Comparison of ENCODE assay signal across 24 cellular contexts in genomic region chr14:100093322-100093721, GRCh38. TPM values are rescaled to one million over a fixed set of nuclear protein-coding genes. Genes with fewer than 3 reads are reported as not detected.
DNase-seq lines count a peak whose midpoint lies in the region; ATAC-seq and TF ChIP-seq lines count a peak whose summit lies in the region.
"Had no signal": no experiment of that assay in that cellular context is flagged by ENCODE, and none has a peak within 500 bp of the region (broad histone marks: within the 10 kb centered on the region; RNA-seq: fewer than 3 reads in every experiment).

No MANE protein-coding gene starts in this region.

- H3K4me3 ChIP-seq in RWPE2 (ENCODE audit: severe bottlenecking) = no peak overlapping the region
- no peak overlapping the region for H3K4me3 ChIP-seq in esophagus muscularis mucosa
- H3K4me3 ChIP-seq: BLaER1 treated with 17β-estradiol and CSF1 and Interleukin-3, amounts not matched to agents 10 nM and 100 nM; body of pancreas; heart right ventricle; K562; skin epidermis; testis had no signal

- TF ChIP-seq EP300 in esophagus muscularis mucosa (IDR thresholded peaks at IDR 0.05) = no peak

- H3K4me1 ChIP-seq in RWPE2 (ENCODE audit: insufficient read depth, poor library complexity, severe bottlenecking) = peaks cover 19% of the 10 kb centered on the region
- peaks cover 0 to 10% (median 0%) of the 10 kb centered on the region in 4 donors for H3K4me1 ChIP-seq in esophagus muscularis mucosa
- H3K4me1 ChIP-seq: BLaER1 treated with 17β-estradiol and CSF1 and Interleukin-3, amounts not matched to agents 10 nM and 100 nM; body of pancreas; heart right ventricle; testis had no signal

- peak overlapping the region; percentile 32 for H3K4me3 Mint-ChIP-seq in activated naive CD8-positive, alpha-beta T cell treated with anti-CD3 and anti-CD28 coated beads, Interleukin-2, amount 50 U/mL, for 24 hours
- no peak overlapping the region for H3K4me3 Mint-ChIP-seq in stimulated activated effector memory CD8-positive, alpha-beta T cell treated with anti-CD3 and anti-CD28 coated beads, Interleukin-12 subunit alpha, Interleukin-12 subunit beta, amount 100 ng/mL, for 72 hours
- H3K4me3 Mint-ChIP-seq: H9 had no signal

- H3K9me3 ChIP-seq in RWPE2 (ENCODE audit: severe bottlenecking) (no peaks in the 10 kb centered on the region), esophagus muscularis mucosa (no peaks in the 10 kb centered on the region)
- H3K9me3 ChIP-seq: BLaER1 treated with 17β-estradiol and CSF1 and Interleukin-3, amounts not matched to agents 10 nM and 100 nM; body of pancreas; heart right ventricle; testis had no signal

- peak overlapping the region; percentile 81 for H3K27ac Mint-ChIP-seq in activated naive CD8-positive, alpha-beta T cell treated with anti-CD3 and anti-CD28 coated beads, Interleukin-2, amount 50 U/mL, for 24 hours
- peak overlapping the region; percentile 91 for H3K27ac Mint-ChIP-seq in stimulated activated effector memory CD8-positive, alpha-beta T cell treated with anti-CD3 and anti-CD28 coated beads, Interleukin-12 subunit alpha, Interleukin-12 subunit beta, amount 100 ng/mL, for 72 hours
- H3K27ac Mint-ChIP-seq: H9 had no signal

- peak; percentile 24 for DNase-seq in activated effector memory CD4-positive, alpha-beta T cell treated with anti-CD3 and anti-CD28 coated beads, Interleukin-2, amount 50 U/mL, for 16 hours
- DNase-seq in activated effector memory CD4-positive, alpha-beta T cell treated with Interleukin-2 at 50 U/mL for 16 hours = no peak
- no peak for DNase-seq in RWPE2 (ENCODE audit: low spot score)
- no peak for DNase-seq in activated naive CD8-positive, alpha-beta T cell treated with anti-CD3 and anti-CD28 coated beads, Interleukin-2, amount 50 U/mL, for 24 hours
- DNase-seq in stimulated activated effector memory CD8-positive, alpha-beta T cell treated with anti-CD3 and anti-CD28 coated beads, Interleukin-12 subunit alpha, Interleukin-12 subunit beta, amount 100 ng/mL, for 72 hours (ENCODE audit: low spot score in 2 of 2) = no peak
- DNase-seq in NCI-H1694 (lab: John Stamatoyannopoulos, UW) = no peak
- no peak for DNase-seq in esophagus muscularis mucosa (ENCODE audit: extremely low spot score)
- DNase-seq: body of pancreas; effector CD4-positive, alpha-beta T cell; erythroblast; foreskin fibroblast; H9; heart right ventricle; mesendoderm; MM.1S; NCI-H1436; NCI-H524; stimulated activated CD4-positive, alpha-beta T cell treated with anti-CD3 and anti-CD28 coated beads, Interleukin-2, amount 100 ng/mL, for 24 hours; testis had no signal

- H3K27me3 Mint-ChIP-seq in activated naive CD8-positive, alpha-beta T cell treated with anti-CD3 and anti-CD28 coated beads, Interleukin-2, amount 50 U/mL, for 24 hours = no peaks in the 10 kb centered on the region

- H3K27me3 ChIP-seq in RWPE2 (ENCODE audit: insufficient read depth, poor library complexity, severe bottlenecking) (no peaks in the 10 kb centered on the region), esophagus muscularis mucosa (no peaks in the 10 kb centered on the region)
- H3K27me3 ChIP-seq: BLaER1 treated with 17β-estradiol and CSF1 and Interleukin-3, amounts not matched to agents 10 nM and 100 nM; body of pancreas; heart right ventricle; testis had no signal

- intact Hi-C loops in esophagus muscularis mucosa (cut with DNase I) = no loop called here

- peak overlapping the region; percentile 0 for H3K27ac ChIP-seq in RWPE2 (ENCODE audit: poor library complexity, severe bottlenecking)
- H3K27ac ChIP-seq in esophagus muscularis mucosa (replicated peaks in 1 of 4) = no peak overlapping the region
- H3K27ac ChIP-seq: BLaER1 treated with 17β-estradiol and CSF1 and Interleukin-3, amounts not matched to agents 10 nM and 100 nM; body of pancreas; heart right ventricle; skin epidermis; testis had no signal

- TF ChIP-seq CTCF in RWPE2 (IDR thresholded peaks at IDR 0.05; ENCODE audit: poor library complexity, severe bottlenecking) (no peak), esophagus muscularis mucosa (IDR thresholded peaks at IDR 0.05) (no peak)

- H3K9me3 Mint-ChIP-seq in activated naive CD8-positive, alpha-beta T cell treated with anti-CD3 and anti-CD28 coated beads, Interleukin-2, amount 50 U/mL, for 24 hours = no peaks in the 10 kb centered on the region
- H3K9me3 Mint-ChIP-seq in stimulated activated effector memory CD8-positive, alpha-beta T cell treated with anti-CD3 and anti-CD28 coated beads, Interleukin-12 subunit alpha, Interleukin-12 subunit beta, amount 100 ng/mL, for 72 hours = no peaks in the 10 kb centered on the region
- H3K9me3 Mint-ChIP-seq: H9 had no signal

- peaks cover 88% of the 10 kb centered on the region for H3K4me1 Mint-ChIP-seq in activated naive CD8-positive, alpha-beta T cell treated with anti-CD3 and anti-CD28 coated beads, Interleukin-2, amount 50 U/mL, for 24 hours
- peaks cover 79% of the 10 kb centered on the region for H3K4me1 Mint-ChIP-seq in stimulated activated effector memory CD8-positive, alpha-beta T cell treated with anti-CD3 and anti-CD28 coated beads, Interleukin-12 subunit alpha, Interleukin-12 subunit beta, amount 100 ng/mL, for 72 hours

- no peak for TF ChIP-seq POLR2A in esophagus muscularis mucosa (IDR thresholded peaks at IDR 0.05; ENCODE audit: low read depth)

- WGBS in esophagus muscularis mucosa = 89% methylated on average over 6 of the region's 6 CpGs

- peaks cover 68% of the 10 kb centered on the region for H3K36me3 Mint-ChIP-seq in activated naive CD8-positive, alpha-beta T cell treated with anti-CD3 and anti-CD28 coated beads, Interleukin-2, amount 50 U/mL, for 24 hours (ENCODE audit: low read depth)
- peaks cover 100% of the 10 kb centered on the region for H3K36me3 Mint-ChIP-seq in stimulated activated effector memory CD8-positive, alpha-beta T cell treated with anti-CD3 and anti-CD28 coated beads, Interleukin-12 subunit alpha, Interleukin-12 subunit beta, amount 100 ng/mL, for 72 hours

- ATAC-seq in RWPE2 (ENCODE audit: low read depth) (no peak), HG02981 (IDR thresholded peaks at IDR 0.05; ENCODE audit: unreplicated experiment) (no peak)
- ATAC-seq in activated naive CD8-positive, alpha-beta T cell treated with anti-CD3 and anti-CD28 coated beads, Interleukin-2, amount 50 U/mL, for 24 hours = peak; percentile 45
- no peak for ATAC-seq in stimulated activated effector memory CD8-positive, alpha-beta T cell treated with anti-CD3 and anti-CD28 coated beads, Interleukin-12 subunit alpha, Interleukin-12 subunit beta, amount 100 ng/mL, for 72 hours
- ATAC-seq: body of pancreas, heart right ventricle, K562, Panc1 had no signal

- H3K36me3 ChIP-seq in RWPE2 (ENCODE audit: low read depth) (peaks cover 8% of the 10 kb centered on the region; the same call in 1 of the 2 replicates), esophagus muscularis mucosa (peaks cover 0 to 17% (median 10%) of the 10 kb centered on the region in 4 donors)

RNA-seq across cellular contexts. Expression of gene EVL, which starts 28.1 kb away (rescaled TPM):
- total RNA-seq in esophagus muscularis mucosa = 10 to 100 TPM; 27.0 to 43.9 (median 37.3) TPM
